8 cellular contexts compared by ENCODE assay signal in the genomic region with DNA sequence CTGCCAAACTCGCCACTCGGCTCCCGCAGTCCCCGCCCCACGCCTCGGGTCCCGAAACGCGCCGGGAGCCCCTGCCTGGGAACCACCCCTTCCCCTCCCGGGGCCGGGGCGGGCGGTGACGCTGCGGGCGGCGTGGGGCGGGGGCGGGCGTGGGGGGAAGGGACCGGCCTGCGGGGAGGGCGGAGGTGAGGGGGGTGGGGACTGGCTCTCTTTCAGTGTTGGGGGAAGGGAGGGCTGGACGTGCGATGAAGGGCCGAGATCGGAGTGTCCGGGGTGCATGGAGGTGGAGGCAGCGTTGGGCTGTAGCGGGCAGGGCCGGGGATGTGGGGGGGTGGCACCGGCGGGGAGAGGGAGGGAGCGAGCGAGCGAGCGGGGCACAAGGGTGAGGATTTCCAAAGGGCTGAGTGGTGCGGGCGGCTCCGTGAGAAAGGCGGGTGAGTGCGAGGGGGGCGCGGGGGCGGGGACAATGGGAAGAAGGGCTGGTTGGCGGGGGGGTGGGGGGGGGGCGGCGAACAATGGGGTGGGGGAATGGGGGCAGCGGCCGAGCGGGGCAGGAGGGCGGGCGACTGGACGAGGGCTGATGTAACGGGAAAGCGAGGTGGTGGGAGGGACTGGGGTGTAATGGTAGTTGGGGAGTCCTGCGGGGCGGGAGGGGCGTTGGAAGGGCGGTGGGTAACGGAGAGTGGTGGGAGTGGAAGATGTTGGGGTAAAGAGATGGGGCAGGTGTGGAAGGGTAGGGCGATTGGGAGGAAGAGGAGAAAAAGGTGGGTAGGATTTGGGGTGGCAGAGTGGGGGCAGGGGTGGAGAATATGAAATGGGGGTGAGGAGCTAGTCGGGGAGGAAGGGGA. TPM values are rescaled to one million over a fixed set of nuclear protein-coding genes. Genes with fewer than 3 reads are reported as not detected.
DNase-seq lines count a peak whose midpoint lies in the region; ATAC-seq, FAIRE-seq and TF ChIP-seq lines count a peak whose summit lies in the region.

No MANE protein-coding gene starts in this region.

- H3K4me3 ChIP-seq in HUES48 (ENCODE audit: low read depth, low read length) (peak overlapping the region; percentile 96), bronchial epithelial cell (ENCODE audit: low read depth, low read length) (peak overlapping the region; percentile 88), kidney (ENCODE audit: low read length in 2 of 2) (peak overlapping the region; percentile 78 to 98)

- H3K27ac ChIP-seq in HUES48 (ENCODE audit: low read depth, low read length) (peak overlapping the region; percentile 96), kidney (ENCODE audit: low read depth in 2 of 2, low read length in 2 of 2) (peak overlapping the region; percentile 94 to 97)

- H3K9me3 ChIP-seq in HUES48 (ENCODE audit: control insufficient read depth, insufficient read depth, low read length) = no peaks in the 10 kb centered on the region
- no peaks in the 10 kb centered on the region for H3K9me3 ChIP-seq in kidney (ENCODE audit: control insufficient read depth in 1 of 2, low read length in 2 of 2)

- H3K4me1 ChIP-seq in HUES48 (ENCODE audit: control insufficient read depth, insufficient read depth, low read length) = peaks cover 21% of the 10 kb centered on the region
- H3K4me1 ChIP-seq in kidney (ENCODE audit: control insufficient read depth in 1 of 2, insufficient read depth in 1 of 2, low read depth in 1 of 2, low read length in 2 of 2) = peaks cover 4 to 9% of the 10 kb centered on the region in 2 donors

- TF ChIP-seq CTCF in bronchial epithelial cell (IDR thresholded peaks at IDR 0.05; ENCODE audit: insufficient read depth, low read length, severe bottlenecking) (no peak), kidney (IDR thresholded peaks at IDR 0.05; ENCODE audit: borderline replicate concordance, extremely low read depth, insufficient read depth) (no peak)

- H3K9ac ChIP-seq in HUES48 (ENCODE audit: low read depth, low read length) (peak overlapping the region; percentile 26; the same call in 1 of the 2 replicates), kidney (ENCODE audit: low read length in 2 of 2) (peak overlapping the region; percentile 50 to 78)

- H3K27me3 ChIP-seq in HUES48 (ENCODE audit: control insufficient read depth, insufficient read depth, low read length) = peaks cover 12% of the 10 kb centered on the region
- H3K27me3 ChIP-seq in bronchial epithelial cell (ENCODE audit: control insufficient read depth, insufficient read depth, low read length) = no peaks in the 10 kb centered on the region

- FAIRE-seq in bronchial epithelial cell (lab: Jason Lieb, UNC) (no peak), kidney (lab: Jason Lieb, UNC) (no peak)

- no peaks in the 10 kb centered on the region for H3K36me3 ChIP-seq in HUES48 (ENCODE audit: control insufficient read depth, insufficient read depth, low read length)
- H3K36me3 ChIP-seq in bronchial epithelial cell (ENCODE audit: control insufficient read depth, insufficient read depth, low read length) = no peaks in the 10 kb centered on the region
- H3K36me3 ChIP-seq in kidney (ENCODE audit: control insufficient read depth in 1 of 2, insufficient read depth in 2 of 2, low read length in 2 of 2) = no peaks in the 10 kb centered on the region

- DNase-seq in CD1c-positive myeloid dendritic cell (ENCODE audit: extremely low spot score) = peak; percentile 39
- DNase-seq in T-helper 9 cell = peak; percentile 54
- DNase-seq in bronchial epithelial cell (ENCODE audit: low read depth) = peak; percentile 29
- DNase-seq in kidney = peak; percentile 94
- peak; percentile 30 to 54 (median 42) for DNase-seq in stimulated activated CD4-positive, alpha-beta T cell treated with anti-CD3 and anti-CD28 coated beads, Interleukin-1b, Interleukin-23, amount 100 ng/mL, for 24 hours (ENCODE audit: low read depth in 4 of 4, low spot score in 1 of 4)
- DNase-seq in cerebellum (ENCODE audit: low spot score) = no peak

- ATAC-seq in GM19438 (IDR thresholded peaks at IDR 0.05; ENCODE audit: low read depth, unreplicated experiment) = peak; percentile 26

- intact Hi-C loops in kidney (cut with DNase I) = no loop called here

RNA-seq across cellular contexts. Expression of a gene that starts 0.6 kb away (rescaled TPM):
- total RNA-seq in bronchial epithelial cell (28.7 and 34.7 TPM in 2 replicates), kidney (50.7 TPM), cerebellum (91.0 TPM)
- polyA plus RNA-seq in kidney (ENCODE audit: insufficient read depth, low read depth, low replicate concordance) = 17.0 TPM
